In the genomic region with DNA sequence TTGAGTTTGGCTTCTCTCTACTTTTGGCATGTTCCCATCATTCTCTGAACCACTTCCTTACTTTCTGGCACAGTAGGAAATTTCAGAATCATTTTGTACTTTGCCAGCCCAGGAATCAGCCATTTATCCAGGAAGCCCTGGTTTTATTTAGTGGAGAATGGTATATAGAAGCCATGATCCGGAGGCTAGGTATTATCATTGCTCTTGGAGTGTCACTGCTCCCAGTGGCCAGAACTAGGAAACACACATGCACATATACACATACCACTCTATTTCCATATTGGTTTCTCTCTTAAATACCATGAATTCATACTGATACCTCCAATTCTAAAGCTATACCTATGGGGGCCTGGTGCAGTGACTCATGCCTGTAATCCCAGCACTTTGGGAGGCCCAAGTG, we compare ENCODE assay signal across 8 cellular contexts. TPM values are rescaled to one million over a fixed set of nuclear protein-coding genes. Genes with fewer than 3 reads are reported as not detected.
DNase-seq lines count a peak whose midpoint lies in the region; ATAC-seq and TF ChIP-seq lines count a peak whose summit lies in the region.

No MANE protein-coding gene starts in this region.

- in situ Hi-C loops in astrocyte of the cerebellum (cut with HindIII; ENCODE audit: low sequenced_read_pairs) = no loop called here

- H3K4me3 ChIP-seq in AG04449 (ENCODE audit: low read depth, low read length) (no peak overlapping the region), astrocyte of the cerebellum (ENCODE audit: low read depth, low read length) (no peak overlapping the region)

- intact Hi-C loops in posterior vena cava (cut with DNase I) = no loop called here

- TF ChIP-seq CTCF in AG04449 (IDR thresholded peaks at IDR 0.05; ENCODE audit: insufficient read depth, low read length, missing control alignments) (peak; percentile 29), astrocyte of the cerebellum (IDR thresholded peaks at IDR 0.05; ENCODE audit: low read depth, low read length, missing control alignments) (peak; percentile 56)

- ATAC-seq in GM18508 (IDR thresholded peaks at IDR 0.05; ENCODE audit: insufficient read depth, unreplicated experiment) (peak; percentile 53), HG03520 (IDR thresholded peaks at IDR 0.05; ENCODE audit: unreplicated experiment) (peak; percentile 54), HG02798 (IDR thresholded peaks at IDR 0.05; ENCODE audit: poor library complexity, unreplicated experiment) (no peak), GM21528 (IDR thresholded peaks at IDR 0.05; ENCODE audit: low FRiP score, unreplicated experiment) (no peak), GM18502 (IDR thresholded peaks at IDR 0.05; ENCODE audit: poor library complexity, unreplicated experiment) (no peak)

- no peak for DNase-seq in AG04449 (ENCODE audit: low read depth, low spot score)
- peak; percentile 23 for DNase-seq in astrocyte of the cerebellum (ENCODE audit: low read depth)
- DNase-seq in posterior vena cava (ENCODE audit: low spot score) = peak; percentile 7

- CTCF ChIA-PET in AG04449 (lab: Yijun Ruan, JAX) = interaction anchor here (0.6 to 2.0 kb wide), 5 partner anchors 17 to 89 kb away, joined by 3 to 6 read pairs (median 3); no protein-coding TSS in a partner anchor

- POLR2A ChIA-PET in AG04449 (lab: Yijun Ruan, JAX) = no interaction called here

RNA-seq across cellular contexts. Expression of gene SUFU, which starts 36.3 kb away (rescaled TPM):
- total RNA-seq in posterior vena cava = 10 to 100 TPM; 10.4 to 11.3 TPM

RNA-seq across cellular contexts. Expression of gene ACTR1A, which starts 37.5 kb away (rescaled TPM):
- total RNA-seq in posterior vena cava = 100 to 1,000 TPM; 102 to 107 TPM

Comparison
In these comparisons a context has a peak if more than half of its experiments do, and no peak if none do; other contexts are left out.
1. ATAC-seq: peak in GM18508 (single experiment) and HG03520 (single experiment); none in HG02798 (single experiment), GM21528 (single experiment) and GM18502 (single experiment).